Comparison of ENCODE assay signal across 16 cellular contexts in the genomic region with DNA sequence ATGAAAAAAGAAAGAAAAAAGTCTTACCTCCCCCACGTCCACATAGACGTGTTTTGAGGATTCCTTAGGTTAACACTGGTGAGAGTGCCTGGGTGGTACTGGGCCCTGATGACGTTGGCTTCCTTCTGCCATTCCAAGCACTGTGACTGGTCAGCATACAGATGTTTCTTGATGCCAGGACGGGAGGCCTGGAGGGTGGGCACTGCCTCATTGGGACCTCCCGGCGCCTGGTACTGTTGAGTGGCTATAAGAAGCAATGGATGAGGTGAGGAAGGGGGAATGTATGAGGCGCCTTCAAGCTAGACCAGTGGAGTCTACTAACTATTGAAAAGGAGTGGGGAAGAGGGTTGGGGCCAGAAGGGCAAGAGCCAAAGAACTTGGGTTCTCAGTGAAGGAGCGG. TPM values are rescaled to one million over a fixed set of nuclear protein-coding genes. Genes with fewer than 3 reads are reported as not detected.
A peak's percentile ranks its signal among the peaks of the same experiment; 100 is the strongest.
DNase-seq lines count a peak whose midpoint lies in the region; ATAC-seq and TF ChIP-seq lines count a peak whose summit lies in the region.
"Had no signal": no experiment of that assay in that cellular context is flagged by ENCODE, and none has a peak within 500 bp of the region (broad histone marks: within the 10 kb centered on the region; RNA-seq: fewer than 3 reads in every experiment).

No MANE protein-coding gene starts in this region.

- peaks cover 3% of the 10 kb centered on the region for H3K9me3 Mint-ChIP-seq in activated CD4-positive, alpha-beta T cell treated with anti-CD3 and anti-CD28 coated beads, Interleukin-2, amount 10 ng/mL, durations not matched to agents 24 days and 14 days
- H3K9me3 Mint-ChIP-seq in activated T-helper 1 cell treated with anti-CD3 and anti-CD28 coated beads, Interleukin-12 subunit alpha, Interleukin-12 subunit beta, Interleukin-2, Interleukin-4 antibody, amounts not matched to agents 30 ng/mL and 10 ng/mL and 1 ng/mL, durations not matched to agents 14 hours and 24 hours and 36 hours, result no peaks in the 10 kb centered on the region

- H3K36me3 ChIP-seq in esophagus squamous epithelium (no peaks in the 10 kb centered on the region), gastrocnemius medialis (no peaks in the 10 kb centered on the region)
- H3K36me3 ChIP-seq: SJCRH30 had no signal

- H3K9me3 ChIP-seq in esophagus squamous epithelium (no peaks in the 10 kb centered on the region), gastrocnemius medialis (no peaks in the 10 kb centered on the region)
- H3K9me3 ChIP-seq: SJCRH30, tibial nerve had no signal

- H3K27ac ChIP-seq in esophagus squamous epithelium (peak overlapping the region in 3 of 4 donors; percentile 74 to 84 (median 78)), temporal lobe (ENCODE audit: low read depth, low read length) (peak overlapping the region; percentile 52), gastrocnemius medialis (no peak overlapping the region)
- H3K27ac ChIP-seq: foreskin keratinocyte, GM23248, SJCRH30 had no signal

- H3K4me3 Mint-ChIP-seq in activated CD4-positive, alpha-beta T cell treated with anti-CD3 and anti-CD28 coated beads, Interleukin-2, amount 10 ng/mL, durations not matched to agents 24 days and 14 days, result peak overlapping the region; percentile 65
- peak overlapping the region; percentile 19 for H3K4me3 Mint-ChIP-seq in activated T-helper 1 cell treated with anti-CD3 and anti-CD28 coated beads, Interleukin-12 subunit alpha, Interleukin-12 subunit beta, Interleukin-2, Interleukin-4 antibody, amounts not matched to agents 30 ng/mL and 10 ng/mL and 1 ng/mL, durations not matched to agents 14 hours and 24 hours and 36 hours
- H3K4me3 Mint-ChIP-seq: CD4-positive, CD25-positive, alpha-beta regulatory T cell had no signal

- in situ Hi-C loops in gastrocnemius medialis (cut with MboI; ENCODE audit: low sequenced_read_pairs in 4 of 4), result no loop called here

- H3K4me1 ChIP-seq in esophagus squamous epithelium (peaks cover 0 to 39% (median 31%) of the 10 kb centered on the region in 3 donors), gastrocnemius medialis (peaks cover 10 to 11% of the 10 kb centered on the region in 2 donors)

- peak overlapping the region; percentile 96 for H3K27ac Mint-ChIP-seq in activated CD4-positive, alpha-beta T cell treated with anti-CD3 and anti-CD28 coated beads, Interleukin-2, amount 10 ng/mL, durations not matched to agents 24 days and 14 days
- peak overlapping the region; percentile 90 for H3K27ac Mint-ChIP-seq in activated T-helper 1 cell treated with anti-CD3 and anti-CD28 coated beads, Interleukin-12 subunit alpha, Interleukin-12 subunit beta, Interleukin-2, Interleukin-4 antibody, amounts not matched to agents 30 ng/mL and 10 ng/mL and 1 ng/mL, durations not matched to agents 14 hours and 24 hours and 36 hours

- no peaks in the 10 kb centered on the region for H3K27me3 Mint-ChIP-seq in activated CD4-positive, alpha-beta T cell treated with anti-CD3 and anti-CD28 coated beads, Interleukin-2, amount 10 ng/mL, durations not matched to agents 24 days and 14 days
- no peaks in the 10 kb centered on the region for H3K27me3 Mint-ChIP-seq in activated T-helper 1 cell treated with anti-CD3 and anti-CD28 coated beads, Interleukin-12 subunit alpha, Interleukin-12 subunit beta, Interleukin-2, Interleukin-4 antibody, amounts not matched to agents 30 ng/mL and 10 ng/mL and 1 ng/mL, durations not matched to agents 14 hours and 24 hours and 36 hours (ENCODE audit: insufficient read depth)
- H3K27me3 Mint-ChIP-seq: CD4-positive, CD25-positive, alpha-beta regulatory T cell had no signal

- 93 to 96% methylated on average over 5 to 8 of the region's 8 CpGs for WGBS in esophagus squamous epithelium, 2 donors

- intact Hi-C loops in activated CD4-positive, alpha-beta T cell treated with anti-CD3 and anti-CD28 coated beads, Interleukin-2, amount 10 ng/mL, durations not matched to agents 24 days and 14 days (cut with micrococcal nuclease), result no loop called here
- intact Hi-C loops in activated T-helper 1 cell treated with anti-CD3 and anti-CD28 coated beads, Interleukin-12 subunit alpha, Interleukin-12 subunit beta, Interleukin-2, Interleukin-4 antibody, amounts not matched to agents 30 ng/mL and 10 ng/mL and 1 ng/mL, durations not matched to agents 14 hours and 24 hours and 36 hours (cut with micrococcal nuclease), result no loop called here
- intact Hi-C loops in esophagus squamous epithelium (cut with DNase I), result no loop called here
- intact Hi-C loops in gastrocnemius medialis (cut with DNase I; ENCODE audit: low total_unique reads), result loop anchor here (5.0 kb wide), 1 partner anchor 43 kb away; the partner anchor contains the start of gene MICAL2

- H3K4me1 Mint-ChIP-seq in activated CD4-positive, alpha-beta T cell treated with anti-CD3 and anti-CD28 coated beads, Interleukin-2, amount 10 ng/mL, durations not matched to agents 24 days and 14 days, result peaks cover 81% of the 10 kb centered on the region
- H3K4me1 Mint-ChIP-seq in activated T-helper 1 cell treated with anti-CD3 and anti-CD28 coated beads, Interleukin-12 subunit alpha, Interleukin-12 subunit beta, Interleukin-2, Interleukin-4 antibody, amounts not matched to agents 30 ng/mL and 10 ng/mL and 1 ng/mL, durations not matched to agents 14 hours and 24 hours and 36 hours (ENCODE audit: low read depth), result peaks cover 91% of the 10 kb centered on the region

- TF ChIP-seq POLR2A in esophagus squamous epithelium (IDR thresholded peaks at IDR 0.05) (no peak), gastrocnemius medialis (IDR thresholded peaks at IDR 0.05) (no peak)

- no peak overlapping the region for H3K4me3 ChIP-seq in esophagus squamous epithelium
- H3K4me3 ChIP-seq in gastrocnemius medialis, result no peak overlapping the region
- H3K4me3 ChIP-seq: GM23248, SJCRH30, tibial nerve had no signal

- H3K36me3 Mint-ChIP-seq in activated CD4-positive, alpha-beta T cell treated with anti-CD3 and anti-CD28 coated beads, Interleukin-2, amount 10 ng/mL, durations not matched to agents 24 days and 14 days (ENCODE audit: low read depth), result peaks cover 57% of the 10 kb centered on the region
- H3K36me3 Mint-ChIP-seq in activated T-helper 1 cell treated with anti-CD3 and anti-CD28 coated beads, Interleukin-12 subunit alpha, Interleukin-12 subunit beta, Interleukin-2, Interleukin-4 antibody, amounts not matched to agents 30 ng/mL and 10 ng/mL and 1 ng/mL, durations not matched to agents 14 hours and 24 hours and 36 hours (ENCODE audit: low read depth), result peaks cover 54% of the 10 kb centered on the region
- H3K36me3 Mint-ChIP-seq: CD4-positive, CD25-positive, alpha-beta regulatory T cell had no signal

- H3K27me3 ChIP-seq in esophagus squamous epithelium (no peaks in the 10 kb centered on the region), gastrocnemius medialis (no peaks in the 10 kb centered on the region)
- H3K27me3 ChIP-seq: foreskin keratinocyte, SJCRH30, tibial nerve had no signal

- ATAC-seq in gastrocnemius medialis (no peak), omental fat pad (ENCODE audit: low FRiP score) (no peak)
- ATAC-seq: foreskin keratinocyte, left ventricle myocardium superior had no signal

- DNase-seq in activated CD4-positive, alpha-beta T cell treated with anti-CD3 and anti-CD28 coated beads, Interleukin-2, amount 10 ng/mL, durations not matched to agents 24 days and 14 days, result no peak
- DNase-seq in activated CD4-positive, alpha-beta T cell treated with anti-CD3 and anti-CD28 coated beads, Interleukin-2, amount 50 U/mL, for 1 hour, result no peak
- DNase-seq in activated T-helper 1 cell treated with anti-CD3 and anti-CD28 coated beads, Interleukin-12 subunit alpha, Interleukin-12 subunit beta, Interleukin-2, Interleukin-4 antibody, amounts not matched to agents 30 ng/mL and 10 ng/mL and 1 ng/mL, durations not matched to agents 14 hours and 24 hours and 36 hours (ENCODE audit: low spot score), result no peak
- no peak for DNase-seq in esophagus squamous epithelium (lab: John Stamatoyannopoulos, UW)
- no peak for DNase-seq in gastrocnemius medialis
- no peak for DNase-seq in omental fat pad (ENCODE audit: low spot score)
- no peak for DNase-seq in GM10266 (ENCODE audit: extremely low spot score)
- DNase-seq: activated CD4-positive, alpha-beta T cell treated with anti-CD3 and anti-CD28 coated beads, Interleukin-2, amount 50 U/mL, for 48 hours; CD4-positive, CD25-positive, alpha-beta regulatory T cell; foreskin keratinocyte; GM23248; left ventricle myocardium superior; NCI-H1694; SJCRH30 had no signal

- TF ChIP-seq CTCF in esophagus squamous epithelium (IDR thresholded peaks at IDR 0.05) (no peak), gastrocnemius medialis (IDR thresholded peaks at IDR 0.05 in 4 of 5, conservative IDR thresholded peaks at IDR 0.05 in 1 of 5) (no peak), omental fat pad (IDR thresholded peaks at IDR 0.05) (no peak), GM10266 (IDR thresholded peaks at IDR 0.05; ENCODE audit: control insufficient read depth, insufficient read depth, low read depth, missing control alignments) (no peak)

RNA-seq across cellular contexts. Expression of gene MICAL2, which starts 45.3 kb away (rescaled TPM):
- total RNA-seq in activated CD4-positive, alpha-beta T cell treated with anti-CD3 and anti-CD28 coated beads, Interleukin-2, amount 10 ng/mL, durations not matched to agents 24 days and 14 days, result 501 and 510 TPM in 2 replicates
- total RNA-seq in activated T-helper 1 cell treated with anti-CD3 and anti-CD28 coated beads, Interleukin-12 subunit alpha, Interleukin-12 subunit beta, Interleukin-2, Interleukin-4 antibody, amounts not matched to agents 30 ng/mL and 10 ng/mL and 1 ng/mL, durations not matched to agents 14 hours and 24 hours and 36 hours, result 595 and 619 TPM in 2 replicates
- total RNA-seq in esophagus squamous epithelium (10 to 100 TPM; 10.1 to 49.0 (median 19.8) TPM), temporal lobe (12.3 TPM), gastrocnemius medialis (10 to 100 TPM; 24.7 to 53.7 (median 37.0) TPM), omental fat pad (100 to 1,000 TPM in 1 of 4 donors, 10 to 100 TPM in 3; 34.3 to 143 (median 57.0) TPM)

Comparison
In these comparisons a context has a peak if more than half of its experiments do, and no peak if none do; other contexts are left out.
1. H3K27ac ChIP-seq: peak in esophagus squamous epithelium (3 of 4) and temporal lobe (single experiment); none in gastrocnemius medialis (0 of 4).